Comparison of ENCODE assay signal across 12 cellular contexts in genomic region chr2:105734762-105735538, GRCh38. TPM values are rescaled to one million over a fixed set of nuclear protein-coding genes. Genes with fewer than 3 reads are reported as not detected.
DNase-seq lines count a peak whose midpoint lies in the region; ATAC-seq and TF ChIP-seq lines count a peak whose summit lies in the region.
"Had no signal": no experiment of that assay in that cellular context is flagged by ENCODE, and none has a peak within 500 bp of the region (broad histone marks: within the 10 kb centered on the region; RNA-seq: fewer than 3 reads in every experiment).

No MANE protein-coding gene starts in this region.

- no peak overlapping the region for H3K4me3 Mint-ChIP-seq in activated naive CD8-positive, alpha-beta T cell
- H3K4me3 Mint-ChIP-seq in activated naive CD8-positive, alpha-beta T cell treated with anti-CD3 and anti-CD28 coated beads for 36 hours = no peak overlapping the region
- H3K4me3 Mint-ChIP-seq: activated T-cell treated with anti-CD3 and anti-CD28 coated beads, Interleukin-2, amount 50 U/mL, for 24 hours; stimulated activated memory B cell treated with anti-CD40 and anti-IgM and Interleukin-4, amounts not matched to agents 10 μg/mL and 1 μg/mL and 100 μg/mL, for 72 hours had no signal

- H3K4me1 Mint-ChIP-seq in activated naive CD8-positive, alpha-beta T cell (ENCODE audit: low read depth) = peaks cover 66% of the 10 kb centered on the region
- peaks cover 44% of the 10 kb centered on the region for H3K4me1 Mint-ChIP-seq in activated naive CD8-positive, alpha-beta T cell treated with anti-CD3 and anti-CD28 coated beads for 36 hours

- H3K36me3 Mint-ChIP-seq in activated naive CD8-positive, alpha-beta T cell = no peaks in the 10 kb centered on the region
- peaks cover 2% of the 10 kb centered on the region for H3K36me3 Mint-ChIP-seq in activated naive CD8-positive, alpha-beta T cell treated with anti-CD3 and anti-CD28 coated beads for 36 hours

- no peaks in the 10 kb centered on the region for H3K27me3 Mint-ChIP-seq in activated naive CD8-positive, alpha-beta T cell
- no peaks in the 10 kb centered on the region for H3K27me3 Mint-ChIP-seq in activated naive CD8-positive, alpha-beta T cell treated with anti-CD3 and anti-CD28 coated beads for 36 hours
- H3K27me3 Mint-ChIP-seq: activated T-cell treated with anti-CD3 and anti-CD28 coated beads, Interleukin-2, amount 50 U/mL, for 24 hours; stimulated activated memory B cell treated with anti-CD40 and anti-IgM and Interleukin-4, amounts not matched to agents 10 μg/mL and 1 μg/mL and 100 μg/mL, for 72 hours had no signal

- peaks cover 3% of the 10 kb centered on the region for H3K27me3 ChIP-seq in skeletal muscle satellite cell (ENCODE audit: control insufficient read depth, insufficient read depth, low read length)
- H3K27me3 ChIP-seq: dorsolateral prefrontal cortex had no signal

- H3K4me1 ChIP-seq in skeletal muscle satellite cell (ENCODE audit: control insufficient read depth, insufficient read depth, low read length) = peaks cover 22% of the 10 kb centered on the region

- peak overlapping the region; percentile 59 for H3K27ac Mint-ChIP-seq in activated naive CD8-positive, alpha-beta T cell
- H3K27ac Mint-ChIP-seq in activated naive CD8-positive, alpha-beta T cell treated with anti-CD3 and anti-CD28 coated beads for 36 hours = no peak overlapping the region
- H3K27ac Mint-ChIP-seq: activated T-cell treated with anti-CD3 and anti-CD28 coated beads, Interleukin-2, amount 50 U/mL, for 24 hours; stimulated activated memory B cell treated with anti-CD40 and anti-IgM and Interleukin-4, amounts not matched to agents 10 μg/mL and 1 μg/mL and 100 μg/mL, for 72 hours had no signal

- no peaks in the 10 kb centered on the region for H3K36me3 ChIP-seq in skeletal muscle satellite cell (ENCODE audit: insufficient read depth, low read length)

- no peak overlapping the region for H3K4me3 ChIP-seq in choroid plexus epithelial cell (ENCODE audit: low read depth, low read length)
- H3K4me3 ChIP-seq in skeletal muscle satellite cell (ENCODE audit: low read length) = no peak overlapping the region
- H3K4me3 ChIP-seq: dorsolateral prefrontal cortex had no signal

- TF ChIP-seq CTCF in choroid plexus epithelial cell (conservative IDR thresholded peaks at IDR 0.05; ENCODE audit: low read depth, low read length) = no peak

- H3K4me2 ChIP-seq in skeletal muscle satellite cell (ENCODE audit: low read length) = peak overlapping the region; percentile 39

- no peak overlapping the region for H3K9ac ChIP-seq in skeletal muscle satellite cell (ENCODE audit: low read depth, low read length)

- H3K9me3 ChIP-seq in skeletal muscle satellite cell (replicated peaks; ENCODE audit: low read length) = no peaks in the 10 kb centered on the region

- DNase-seq in activated naive CD8-positive, alpha-beta T cell treated with anti-CD3 and anti-CD28 coated beads for 36 hours = no peak
- DNase-seq in NCI-H226 (peak; percentile 69), choroid plexus epithelial cell (ENCODE audit: low read depth) (peak; percentile 39), SIG-M5 treated with dmso at 0.1 percent for 504 hours (lab: John Stamatoyannopoulos, UW; ENCODE audit: unreplicated experiment) (no peak)
- DNase-seq in activated CD4-positive, alpha-beta T cell treated with anti-CD3 and anti-CD28 coated beads, Interleukin-2, amount 50 U/mL, for 1 hour = no peak
- DNase-seq: activated T-cell treated with anti-CD3 and anti-CD28 coated beads, Interleukin-2, amount 50 U/mL, for 24 hours; dorsolateral prefrontal cortex; stimulated activated CD4-positive, alpha-beta T cell treated with anti-CD3 and anti-CD28 coated beads, Interleukin-15, amount 100 ng/mL, for 24 hours had no signal

- H3K9me3 Mint-ChIP-seq in activated naive CD8-positive, alpha-beta T cell (ENCODE audit: low read depth) = peaks cover 1% of the 10 kb centered on the region
- H3K9me3 Mint-ChIP-seq in activated naive CD8-positive, alpha-beta T cell treated with anti-CD3 and anti-CD28 coated beads for 36 hours = no peaks in the 10 kb centered on the region
- H3K9me3 Mint-ChIP-seq: activated T-cell treated with anti-CD3 and anti-CD28 coated beads, Interleukin-2, amount 50 U/mL, for 24 hours had no signal

- ATAC-seq in GM21825 (IDR thresholded peaks at IDR 0.05; ENCODE audit: unreplicated experiment) = no peak
- ATAC-seq: stimulated activated memory B cell treated with anti-CD40 and anti-IgM and Interleukin-4, amounts not matched to agents 10 μg/mL and 1 μg/mL and 100 μg/mL, for 72 hours had no signal

RNA-seq across cellular contexts. Expression of gene NCK2, which starts 9.8 kb away (rescaled TPM):
- total RNA-seq in activated naive CD8-positive, alpha-beta T cell treated with anti-CD3 and anti-CD28 coated beads for 36 hours = 10 to 100 TPM; 76.1 to 78.1 TPM
- total RNA-seq in skeletal muscle satellite cell (2012; rRNA removed) = 11.6 and 12.2 TPM in 2 replicates

Comparison
In these comparisons a context has a peak if more than half of its experiments do, and no peak if none do; other contexts are left out.
1. DNase-seq: peak in NCI-H226 (single experiment) and choroid plexus epithelial cell (single experiment); none in activated naive CD8-positive, alpha-beta T cell treated with anti-CD3 and anti-CD28 coated beads for 36 hours (single experiment), activated CD4-positive, alpha-beta T cell treated with anti-CD3 and anti-CD28 coated beads, Interleukin-2, amount 50 U/mL, for 1 hour (single experiment) and SIG-M5 treated with dmso at 0.1 percent for 504 hours (single experiment).